12 cellular contexts compared by ENCODE assay signal in the genomic region with DNA sequence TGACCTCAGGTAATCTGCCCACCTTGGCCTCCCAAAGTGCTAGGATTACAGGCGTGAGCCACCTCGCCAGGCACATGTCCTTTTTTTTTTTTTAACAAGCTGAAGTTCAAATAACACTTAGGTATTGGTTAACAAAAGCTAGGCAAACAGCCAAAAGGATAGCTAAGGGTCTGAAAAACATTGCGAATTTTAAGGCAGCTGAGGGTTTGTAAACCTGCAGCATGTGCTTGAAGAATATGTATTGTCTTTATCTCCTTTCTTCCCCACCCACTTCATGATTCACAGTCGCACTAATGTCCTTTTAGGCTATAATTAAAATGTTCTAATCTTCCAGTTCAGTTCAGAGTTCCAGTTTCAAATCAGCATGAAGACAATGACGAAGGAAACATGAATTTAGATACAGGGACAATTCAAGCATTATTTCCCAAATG. TPM values are rescaled to one million over a fixed set of nuclear protein-coding genes. Genes with fewer than 3 reads are reported as not detected.
DNase-seq lines count a peak whose midpoint lies in the region; TF ChIP-seq lines count a peak whose summit lies in the region.
"Had no signal": no experiment of that assay in that cellular context is flagged by ENCODE, and none has a peak within 500 bp of the region (broad histone marks: within the 10 kb centered on the region; RNA-seq: fewer than 3 reads in every experiment).

No MANE protein-coding gene starts in this region.

- no peak for TF ChIP-seq CTCF in transverse colon (IDR thresholded peaks at IDR 0.05)
- TF ChIP-seq CTCF in right atrium auricular region (IDR thresholded peaks at IDR 0.05): no peak

- in situ Hi-C loops in transverse colon (cut with MboI; ENCODE audit: low pct_ligation_motif_present in 1 of 4, low pct_unique_long_range_greater_than_20kb in 1 of 4, low sequenced_read_pairs in 3 of 4): loop anchor here in 3 of 4 donors (25.0 kb wide), 3 partner anchors 110 to 235 kb away; partner anchors contain the start of genes AQP2 (in 1 of the 3), AQP5 (in 1 of the 3), AQP6 (in 1 of the 3) and SMARCD1 (in 1 of the 3)

- TF ChIP-seq POLR2A in transverse colon (IDR thresholded peaks at IDR 0.05): no peak

- DNase-seq in NCI-H345 (lab: John Stamatoyannopoulos, UW) (peak; percentile 0), NCI-H345 treated with DMSO at 0.1 percent for 48 hours (lab: John Stamatoyannopoulos, UW; ENCODE audit: unreplicated experiment) (no peak), NCI-H524 treated with DMSO at 0.1 percent for 48 hours (lab: John Stamatoyannopoulos, UW) (peak; percentile 5), epithelial cell of prostate (ENCODE audit: low read depth, low spot score) (no peak), transverse colon (no peak), right atrium auricular region (ENCODE audit: low spot score) (no peak), HUDEP-2 (lab: John Stamatoyannopoulos, UW; ENCODE audit: unreplicated experiment in 76 of 76) (no peak), NCI-H187 treated with DMSO at 0.1 percent for 48 hours (lab: John Stamatoyannopoulos, UW) (no peak)
- DNase-seq: activated naive CD8-positive, alpha-beta T cell treated with anti-CD3 and anti-CD28 coated beads, Interleukin-2, amount 50 U/mL, for 24 hours; CD8-positive, alpha-beta T cell; KBM-7; NCI-H146 had no signal

- 56 to 57% methylated on average over 5 of the region's 5 CpGs for WGBS in transverse colon (ENCODE audit: low coverage in 1 of 2), 2 donors

- H3K4me3 ChIP-seq in transverse colon (no peak overlapping the region), right atrium auricular region (no peak overlapping the region)

- TF ChIP-seq EP300 in transverse colon (IDR thresholded peaks at IDR 0.05; ENCODE audit: low read depth): no peak

- H3K9me3 ChIP-seq in transverse colon: no peaks in the 10 kb centered on the region
- H3K9me3 ChIP-seq in right atrium auricular region: no peaks in the 10 kb centered on the region

- peak overlapping the region; percentile 99 for H3K27ac ChIP-seq in epithelial cell of prostate
- peak overlapping the region; percentile 31 to 56 (median 43) for H3K27ac ChIP-seq in transverse colon
- no peak overlapping the region for H3K27ac ChIP-seq in right atrium auricular region

- intact Hi-C loops in transverse colon (cut with DNase I; ENCODE audit: low total_unique reads): no loop called here

- H3K4me1 ChIP-seq in transverse colon (peaks cover 0 to 44% (median 20%) of the 10 kb centered on the region in 4 donors), right atrium auricular region (no peaks in the 10 kb centered on the region)

- no peaks in the 10 kb centered on the region for H3K27me3 ChIP-seq in transverse colon
- H3K27me3 ChIP-seq in right atrium auricular region: no peaks in the 10 kb centered on the region

- H3K36me3 ChIP-seq in transverse colon (peaks cover 0 to 60% (median 15%) of the 10 kb centered on the region in 4 donors), right atrium auricular region (peaks cover 44% of the 10 kb centered on the region)

RNA-seq across cellular contexts. Expression of gene CERS5, which starts 30.1 kb away (rescaled TPM):
- 10 to 100 TPM; 17.5 to 32.5 (median 21.0) TPM for total RNA-seq in transverse colon
- 10 to 100 TPM in 1 of 2 donors, 1 to 10 TPM in 1; 6.7 to 11.2 TPM for total RNA-seq in right atrium auricular region

Comparison
In these comparisons a context has a peak if more than half of its experiments do, and no peak if none do; other contexts are left out.
1. DNase-seq: peak in NCI-H345 (single experiment) and NCI-H524 treated with DMSO at 0.1 percent for 48 hours (single experiment); none in NCI-H345 treated with DMSO at 0.1 percent for 48 hours (single experiment), epithelial cell of prostate (single experiment), transverse colon (single experiment), right atrium auricular region (single experiment), HUDEP-2 (0 of 76) and NCI-H187 treated with DMSO at 0.1 percent for 48 hours (single experiment).
2. H3K27ac ChIP-seq: peak in epithelial cell of prostate (single experiment) and transverse colon (4 of 4); none in right atrium auricular region (0 of 2).